ENCODE assay signal across 14 cellular contexts in the genomic region with DNA sequence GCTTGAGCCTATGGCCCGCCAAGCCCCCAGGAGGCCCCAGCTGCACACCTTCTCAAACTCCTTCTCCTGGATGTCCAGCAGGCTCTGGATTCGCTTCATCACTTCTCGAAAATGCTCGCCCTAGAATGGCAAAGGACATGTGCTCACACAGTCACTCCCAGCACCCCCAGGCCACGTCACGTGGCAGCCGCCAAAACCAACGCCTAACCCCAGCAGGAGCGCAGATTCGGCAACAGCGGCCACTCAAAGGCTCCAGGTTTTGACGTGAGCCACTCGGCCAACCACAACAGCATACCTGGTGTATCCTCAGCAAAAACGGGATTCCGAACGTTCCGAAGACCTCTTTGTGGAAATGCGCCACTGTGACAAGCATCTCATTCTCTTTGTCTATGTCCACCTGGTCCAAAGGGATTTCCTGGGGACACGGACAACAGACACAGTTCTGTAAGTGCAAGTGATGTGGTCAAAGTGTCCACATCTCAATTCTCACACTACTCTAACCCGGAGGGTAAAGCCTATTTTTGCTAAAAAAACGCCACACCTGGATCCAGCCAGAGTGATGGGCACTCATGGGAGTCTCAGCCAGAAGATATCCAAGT. TPM values are rescaled to one million over a fixed set of nuclear protein-coding genes. Genes with fewer than 3 reads are reported as not detected.
DNase-seq lines count a peak whose midpoint lies in the region; ATAC-seq and TF ChIP-seq lines count a peak whose summit lies in the region.
"Had no signal": no experiment of that assay in that cellular context is flagged by ENCODE, and none has a peak within 500 bp of the region (broad histone marks: within the 10 kb centered on the region; RNA-seq: fewer than 3 reads in every experiment).

No MANE protein-coding gene starts in this region.

- TF ChIP-seq CTCF in lower lobe of right lung (IDR thresholded peaks at IDR 0.05): no peak

- no peaks in the 10 kb centered on the region for H3K27me3 Mint-ChIP-seq in activated naive CD4-positive, alpha-beta T cell treated with anti-CD3 and anti-CD28 coated beads, Interleukin-2, amount 50 U/mL, for 24 hours
- H3K27me3 Mint-ChIP-seq in activated naive CD8-positive, alpha-beta T cell treated with anti-CD3 and anti-CD28 coated beads, Interleukin-2, amount 50 U/mL, for 24 hours: no peaks in the 10 kb centered on the region
- no peaks in the 10 kb centered on the region for H3K27me3 Mint-ChIP-seq in stimulated activated naive B cell treated with anti-CD40 and anti-IgM and Interleukin-4, amounts not matched to agents 10 μg/mL and 1 μg/mL and 100 μg/mL, for 72 hours

- peak overlapping the region; percentile 51 for H3K27ac Mint-ChIP-seq in activated naive CD4-positive, alpha-beta T cell treated with anti-CD3 and anti-CD28 coated beads, Interleukin-2, amount 50 U/mL, for 24 hours
- peak overlapping the region in 1 of 2 donors; percentile 84 for H3K27ac Mint-ChIP-seq in activated naive CD4-positive, alpha-beta T cell treated with anti-CD3 and anti-CD28 coated beads, Interleukin-2, amount 50 U/mL, for 72 hours
- H3K27ac Mint-ChIP-seq in activated naive CD8-positive, alpha-beta T cell treated with anti-CD3 and anti-CD28 coated beads, Interleukin-2, amount 50 U/mL, for 24 hours: peak overlapping the region; percentile 11
- peak overlapping the region; percentile 99 for H3K27ac Mint-ChIP-seq in stimulated activated naive B cell treated with anti-CD40 and anti-IgM and Interleukin-4, amounts not matched to agents 10 μg/mL and 1 μg/mL and 100 μg/mL, for 72 hours

- H3K36me3 ChIP-seq in lower lobe of right lung: peaks cover 97% of the 10 kb centered on the region

- H3K27ac ChIP-seq in lower lobe of right lung: no peak overlapping the region
- H3K27ac ChIP-seq: A549 had no signal

- no peaks in the 10 kb centered on the region for H3K4me1 ChIP-seq in lower lobe of right lung
- H3K4me1 ChIP-seq: A549, Caco-2 had no signal

- no peak overlapping the region for H3K4me3 ChIP-seq in lower lobe of right lung
- H3K4me3 ChIP-seq: A549 had no signal

- H3K4me3 Mint-ChIP-seq in activated naive CD4-positive, alpha-beta T cell treated with anti-CD3 and anti-CD28 coated beads, Interleukin-2, amount 50 U/mL, for 24 hours: no peak overlapping the region
- H3K4me3 Mint-ChIP-seq in activated naive CD8-positive, alpha-beta T cell treated with anti-CD3 and anti-CD28 coated beads, Interleukin-2, amount 50 U/mL, for 24 hours: no peak overlapping the region
- H3K4me3 Mint-ChIP-seq in stimulated activated naive B cell treated with anti-CD40 and anti-IgM and Interleukin-4, amounts not matched to agents 10 μg/mL and 1 μg/mL and 100 μg/mL, for 72 hours: peak overlapping the region in 1 of 2 donors; percentile 44
- H3K4me3 Mint-ChIP-seq: H9 had no signal

- intact Hi-C loops in lower lobe of right lung (cut with DNase I): no loop called here

- DNase-seq in activated naive CD4-positive, alpha-beta T cell treated with anti-CD3 and anti-CD28 coated beads, Interleukin-2, amount 50 U/mL, for 72 hours (ENCODE audit: low spot score in 2 of 2): no peak
- no peak for DNase-seq in activated naive CD8-positive, alpha-beta T cell treated with anti-CD3 and anti-CD28 coated beads, Interleukin-2, amount 50 U/mL, for 24 hours
- DNase-seq in lower lobe of right lung: peak; percentile 24
- DNase-seq in stimulated activated naive B cell treated with anti-CD40 and anti-IgM and Interleukin-4, amounts not matched to agents 10 μg/mL and 1 μg/mL and 100 μg/mL, for 72 hours: no peak
- DNase-seq in midbrain (lab: John Stamatoyannopoulos, UW): no peak
- no peak for DNase-seq in KG1 (lab: John Stamatoyannopoulos, UW)
- DNase-seq: Caco-2; H9; NCI-H345; NCI-H526 treated with DMSO at 0.1 percent for 48 hours; NK-92 treated with Interleukin-12 subunit alpha and Interleukin-12 subunit beta, amount 100 ng/mL, for 24 hours had no signal

- H3K9me3 Mint-ChIP-seq in activated naive CD4-positive, alpha-beta T cell treated with anti-CD3 and anti-CD28 coated beads, Interleukin-2, amount 50 U/mL, for 24 hours: no peaks in the 10 kb centered on the region
- no peaks in the 10 kb centered on the region for H3K9me3 Mint-ChIP-seq in activated naive CD4-positive, alpha-beta T cell treated with anti-CD3 and anti-CD28 coated beads, Interleukin-2, amount 50 U/mL, for 72 hours
- no peaks in the 10 kb centered on the region for H3K9me3 Mint-ChIP-seq in activated naive CD8-positive, alpha-beta T cell treated with anti-CD3 and anti-CD28 coated beads, Interleukin-2, amount 50 U/mL, for 24 hours
- H3K9me3 Mint-ChIP-seq in stimulated activated naive B cell treated with anti-CD40 and anti-IgM and Interleukin-4, amounts not matched to agents 10 μg/mL and 1 μg/mL and 100 μg/mL, for 72 hours: no peaks in the 10 kb centered on the region
- H3K9me3 Mint-ChIP-seq: H9 had no signal

- no peaks in the 10 kb centered on the region for H3K9me3 ChIP-seq in lower lobe of right lung
- H3K9me3 ChIP-seq: A549, Caco-2 had no signal

- no peaks in the 10 kb centered on the region for H3K27me3 ChIP-seq in lower lobe of right lung (ENCODE audit: low read depth)

- H3K36me3 Mint-ChIP-seq in activated naive CD4-positive, alpha-beta T cell treated with anti-CD3 and anti-CD28 coated beads, Interleukin-2, amount 50 U/mL, for 24 hours: peaks cover 12% of the 10 kb centered on the region
- peaks cover 4 to 18% of the 10 kb centered on the region in 2 donors for H3K36me3 Mint-ChIP-seq in activated naive CD4-positive, alpha-beta T cell treated with anti-CD3 and anti-CD28 coated beads, Interleukin-2, amount 50 U/mL, for 72 hours
- H3K36me3 Mint-ChIP-seq in activated naive CD8-positive, alpha-beta T cell treated with anti-CD3 and anti-CD28 coated beads, Interleukin-2, amount 50 U/mL, for 24 hours (ENCODE audit: low read depth): peaks cover 74% of the 10 kb centered on the region
- peaks cover 67 to 83% of the 10 kb centered on the region in 2 donors for H3K36me3 Mint-ChIP-seq in stimulated activated naive B cell treated with anti-CD40 and anti-IgM and Interleukin-4, amounts not matched to agents 10 μg/mL and 1 μg/mL and 100 μg/mL, for 72 hours

- ATAC-seq in activated naive CD4-positive, alpha-beta T cell treated with anti-CD3 and anti-CD28 coated beads, Interleukin-2, amount 50 U/mL, for 72 hours: no peak
- ATAC-seq in activated naive CD8-positive, alpha-beta T cell treated with anti-CD3 and anti-CD28 coated beads, Interleukin-2, amount 50 U/mL, for 24 hours: no peak
- ATAC-seq in lower lobe of right lung: no peak
- ATAC-seq in stimulated activated naive B cell treated with anti-CD40 and anti-IgM and Interleukin-4, amounts not matched to agents 10 μg/mL and 1 μg/mL and 100 μg/mL, for 72 hours (replicated peaks): no peak
- no peak for ATAC-seq in GM19467 (IDR thresholded peaks at IDR 0.05; ENCODE audit: unreplicated experiment)
- ATAC-seq: A549 had no signal

- H3K4me1 Mint-ChIP-seq in activated naive CD4-positive, alpha-beta T cell treated with anti-CD3 and anti-CD28 coated beads, Interleukin-2, amount 50 U/mL, for 24 hours: no peaks in the 10 kb centered on the region
- peaks cover 11% of the 10 kb centered on the region for H3K4me1 Mint-ChIP-seq in activated naive CD8-positive, alpha-beta T cell treated with anti-CD3 and anti-CD28 coated beads, Interleukin-2, amount 50 U/mL, for 24 hours
- H3K4me1 Mint-ChIP-seq in stimulated activated naive B cell treated with anti-CD40 and anti-IgM and Interleukin-4, amounts not matched to agents 10 μg/mL and 1 μg/mL and 100 μg/mL, for 72 hours: peaks cover 32 to 59% of the 10 kb centered on the region in 2 donors

RNA-seq across cellular contexts. Expression of a gene that starts 12.7 kb away (rescaled TPM):
- total RNA-seq in activated naive CD4-positive, alpha-beta T cell treated with anti-CD3 and anti-CD28 coated beads, Interleukin-2, amount 50 U/mL, for 72 hours: not detected
- not detected for total RNA-seq in lower lobe of right lung
- total RNA-seq: Caco-2, H9 had no signal

RNA-seq across cellular contexts. Expression of a gene that starts 26.0 kb away (rescaled TPM):
- total RNA-seq in activated naive CD4-positive, alpha-beta T cell treated with anti-CD3 and anti-CD28 coated beads, Interleukin-2, amount 50 U/mL, for 72 hours: 100 to 1,000 TPM in 1 of 2 donors, 10 to 100 TPM in 1; 88.1 to 106 TPM
- 89.0 TPM for total RNA-seq in lower lobe of right lung
